9 cellular contexts compared by ENCODE assay signal in the genomic region with DNA sequence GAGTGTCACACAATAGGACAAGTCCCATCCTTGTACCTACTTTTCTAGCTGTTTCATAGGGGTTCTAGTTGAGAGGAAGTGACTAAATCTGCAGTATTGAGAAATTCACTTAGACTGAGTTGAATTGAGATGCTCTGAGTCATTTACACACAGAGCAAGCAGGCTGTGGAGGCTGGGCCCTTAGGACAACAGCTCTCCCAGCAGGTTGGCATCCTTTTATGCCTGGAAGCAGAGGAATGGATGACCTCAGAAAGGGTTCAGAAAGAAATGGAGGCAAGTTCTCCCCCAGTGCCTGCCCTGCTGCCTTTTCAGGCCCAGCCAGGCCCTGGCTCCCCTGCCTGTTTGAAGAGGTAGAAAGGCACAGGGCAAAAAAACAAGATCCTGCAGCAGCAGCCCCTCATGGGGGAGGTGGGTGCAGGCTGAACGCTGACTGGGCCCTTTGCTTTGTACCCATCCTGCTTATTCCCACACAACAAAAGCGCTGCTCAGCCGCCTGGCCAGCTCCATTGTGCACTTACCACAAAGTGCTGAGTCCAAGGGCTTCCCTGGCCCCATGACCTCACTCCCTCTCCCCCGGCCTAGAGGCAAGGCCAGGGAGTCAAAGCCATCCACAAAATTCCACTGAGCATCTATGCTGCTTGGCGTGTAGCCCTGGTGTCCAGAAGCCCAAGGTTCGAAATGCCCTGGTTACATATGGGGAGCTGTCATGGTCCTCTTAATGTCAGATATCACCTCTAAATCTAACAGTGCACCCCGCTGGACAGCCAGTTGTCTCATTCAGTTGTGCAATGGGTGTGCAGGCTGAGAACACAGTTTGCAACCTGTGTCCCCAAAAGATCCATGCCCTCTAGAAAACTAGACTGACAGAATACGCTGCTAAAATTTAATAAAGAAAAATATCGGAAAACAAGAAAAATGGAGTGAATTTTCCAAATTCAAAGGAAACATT. TPM values are rescaled to one million over a fixed set of nuclear protein-coding genes. Genes with fewer than 3 reads are reported as not detected.
DNase-seq lines count a peak whose midpoint lies in the region; ATAC-seq and TF ChIP-seq lines count a peak whose summit lies in the region.
"Had no signal": no experiment of that assay in that cellular context is flagged by ENCODE, and none has a peak within 500 bp of the region (broad histone marks: within the 10 kb centered on the region; RNA-seq: fewer than 3 reads in every experiment).

No MANE protein-coding gene starts in this region.

- DNase-seq in H4 (ENCODE audit: low spot score) (peak; percentile 96), SW480 (ENCODE audit: low spot score) (peak; percentile 79), fibroblast of the conjunctiva (ENCODE audit: low read depth) (peak; percentile 91), psoas muscle (peak; percentile 67), SHP77 treated with DMSO at 0.1 percent for 48 hours (lab: John Stamatoyannopoulos, UW) (no peak), NCI-H2081 (lab: John Stamatoyannopoulos, UW) (no peak), spleen (no peak)

- peak; percentile 80 to 83 (median 82) for ATAC-seq in psoas muscle

- TF ChIP-seq POLR2A in spleen (IDR thresholded peaks at IDR 0.05), result no peak

- 84 to 86% (median 85%) methylated on average over 9 of the region's 9 CpGs for WGBS in psoas muscle, 3 donors
- 76 to 91% (median 85%) methylated on average over 7 to 9 of the region's 9 CpGs for WGBS in spleen, 5 donors

- H3K27ac ChIP-seq in ACC112 (ENCODE audit: low read depth, low read length) (peak overlapping the region; percentile 78), psoas muscle (no peak overlapping the region), spleen (peak overlapping the region in 4 of 8 donors; percentile 33 to 60 (median 50))

- no peaks in the 10 kb centered on the region for H3K9me3 ChIP-seq in psoas muscle
- no peaks in the 10 kb centered on the region for H3K9me3 ChIP-seq in spleen

- peak overlapping the region; percentile 8 for H2AFZ ChIP-seq in ACC112 (ENCODE audit: low read length, unreplicated experiment)

- H3K79me2 ChIP-seq in ACC112 (ENCODE audit: control insufficient read depth, insufficient read depth, low read length, unreplicated experiment), result no peaks in the 10 kb centered on the region

- no peaks in the 10 kb centered on the region for H3K27me3 ChIP-seq in ACC112 (ENCODE audit: insufficient read depth, low read length)
- H3K27me3 ChIP-seq in psoas muscle (ENCODE audit: insufficient read depth in 3 of 3, low read length in 2 of 3), result no peaks in the 10 kb centered on the region
- H3K27me3 ChIP-seq in spleen (replicated peaks in 1 of 7), result no peaks in the 10 kb centered on the region

- no peak for TF ChIP-seq CTCF in psoas muscle (IDR thresholded peaks at IDR 0.05)
- no peak for TF ChIP-seq CTCF in spleen (IDR thresholded peaks at IDR 0.05 in 8 of 11, conservative IDR thresholded peaks at IDR 0.05 in 3 of 11)

- H3K4me1 ChIP-seq in ACC112 (ENCODE audit: control insufficient read depth, insufficient read depth, low read length, unreplicated experiment) (peaks cover 34% of the 10 kb centered on the region), psoas muscle (peaks cover 7% of the 10 kb centered on the region), spleen (peaks cover 0 to 20% (median 8%) of the 10 kb centered on the region in 6 donors)

- H3K4me3 ChIP-seq in ACC112 (ENCODE audit: low read depth, low read length) (no peak overlapping the region), psoas muscle (no peak overlapping the region), spleen (no peak overlapping the region)

- H3K36me3 ChIP-seq in ACC112 (ENCODE audit: insufficient read depth, low read length), result no peaks in the 10 kb centered on the region
- no peaks in the 10 kb centered on the region for H3K36me3 ChIP-seq in psoas muscle (ENCODE audit: insufficient read depth in 1 of 2, low read depth in 1 of 2)
- no peaks in the 10 kb centered on the region for H3K36me3 ChIP-seq in spleen

- intact Hi-C loops in psoas muscle (cut with DNase I), result no loop called here
- intact Hi-C loops in spleen (cut with DNase I; ENCODE audit: low total_unique reads), result no loop called here

RNA-seq across cellular contexts. Expression of a gene that starts 5.4 kb away (rescaled TPM):
- total RNA-seq in H4 (2014; rRNA removed; shearing (Covaris generic)), result not detected in 2 replicates
- not detected for total RNA-seq in psoas muscle
- not detected for polyA plus RNA-seq in psoas muscle
- total RNA-seq in spleen, result not detected
- not detected for polyA plus RNA-seq in spleen
- polyA plus RNA-seq: esophagus had no signal

RNA-seq across cellular contexts. Expression of a gene that starts 52.7 kb away (rescaled TPM):
- total RNA-seq in H4 (2014; rRNA removed; shearing (Covaris generic)), result 17.3 and 28.4 TPM in 2 replicates
- 10 to 100 TPM; 31.1 to 50.0 (median 45.4) TPM for total RNA-seq in psoas muscle
- polyA plus RNA-seq in psoas muscle, result 10 to 100 TPM in 2 of 3 donors, 1 to 10 TPM in 1; 7.3 to 16.5 (median 15.7) TPM
- 10 to 100 TPM; 50.9 to 68.4 (median 58.6) TPM for total RNA-seq in spleen
- 10 to 100 TPM in 1 of 3 donors, 1 to 10 TPM in 2; 8.7 to 11.1 (median 8.8) TPM for polyA plus RNA-seq in spleen

Comparison
In these comparisons a context has a peak if more than half of its experiments do, and no peak if none do; other contexts are left out.
1. DNase-seq: peak in H4 (single experiment), SW480 (single experiment), fibroblast of the conjunctiva (single experiment) and psoas muscle (2 of 2); none in SHP77 treated with DMSO at 0.1 percent for 48 hours (single experiment), NCI-H2081 (0 of 2) and spleen (single experiment).